ENCODE assay signal across 15 cellular contexts in the genomic region with DNA sequence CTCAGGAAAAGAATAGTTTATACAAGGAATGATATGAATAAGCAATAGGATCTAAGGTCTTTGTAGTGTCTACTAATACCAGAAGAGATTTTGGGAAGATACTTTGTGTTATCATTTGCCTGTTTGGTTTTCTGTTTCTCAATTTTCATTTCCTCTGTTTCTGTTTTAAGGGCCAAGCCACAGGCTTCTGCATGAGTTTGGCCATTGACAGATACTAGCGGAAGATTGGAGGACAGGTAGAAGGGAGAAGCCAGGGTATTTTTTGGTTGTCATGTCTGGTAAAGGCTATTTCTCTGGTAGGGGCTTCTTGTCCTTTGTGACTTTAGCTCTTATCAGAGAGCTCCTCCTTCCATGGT. TPM values are rescaled to one million over a fixed set of nuclear protein-coding genes. Genes with fewer than 3 reads are reported as not detected.
DNase-seq lines count a peak whose midpoint lies in the region; ATAC-seq and TF ChIP-seq lines count a peak whose summit lies in the region.
"Had no signal": no experiment of that assay in that cellular context is flagged by ENCODE, and none has a peak within 500 bp of the region (broad histone marks: within the 10 kb centered on the region; RNA-seq: fewer than 3 reads in every experiment).

No MANE protein-coding gene starts in this region.

- H3K36me3 Mint-ChIP-seq in IgD-negative memory B cell = peaks cover 1% of the 10 kb centered on the region

- H3K9me3 Mint-ChIP-seq in IgD-negative memory B cell = no peaks in the 10 kb centered on the region
- H3K9me3 Mint-ChIP-seq: activated CD8-positive, alpha-beta T cell treated with anti-CD3 and anti-CD28 coated beads for 36 hours had no signal

- intact Hi-C loops in lower leg skin (cut with DNase I; ENCODE audit: low total_unique reads) = loop anchor here (10.0 kb wide), 1 partner anchor 131 kb away; no protein-coding TSS in a partner anchor

- WGBS in lower leg skin, 2 donors = 92 to 96% methylated on average over 1 of the region's 1 CpG

- TF ChIP-seq POLR2A in lower leg skin (IDR thresholded peaks at IDR 0.05) = no peak

- DNase-seq in GM12865 (ENCODE audit: low read depth) (peak; percentile 25), lower leg skin (ENCODE audit: low spot score in 2 of 2) (no peak), NCI-H2029 treated with DMSO at 0.1 percent for 48 hours (lab: John Stamatoyannopoulos, UW) (no peak), epidermal melanocyte (ENCODE audit: insufficient read length, low spot score) (no peak)
- DNase-seq: DMS 273 treated with DMSO at 0.1 percent for 48 hours, left ventricle myocardium superior, NCI-H2171, upper lobe of left lung had no signal

- ATAC-seq in GM19397 (IDR thresholded peaks at IDR 0.05; ENCODE audit: unreplicated experiment) (peak; percentile 82), HG02798 (IDR thresholded peaks at IDR 0.05; ENCODE audit: poor library complexity, unreplicated experiment) (peak; percentile 74), SK-N-SH treated with all-trans-retinoic acid at 6 μM for 48 hours (no peak)
- ATAC-seq: activated CD8-positive, alpha-beta T cell treated with anti-CD3 and anti-CD28 coated beads for 36 hours had no signal

- peak overlapping the region in 1 of 4 donors; percentile 15 for H3K4me3 Mint-ChIP-seq in IgD-negative memory B cell
- H3K4me3 Mint-ChIP-seq: activated CD8-positive, alpha-beta T cell treated with anti-CD3 and anti-CD28 coated beads for 36 hours; nephron had no signal

- H3K4me3 ChIP-seq in GM12865 (ENCODE audit: low read depth, low read length) (no peak overlapping the region), lower leg skin (ENCODE audit: low read depth, poor library complexity, severe bottlenecking) (no peak overlapping the region)
- H3K4me3 ChIP-seq: SJCRH30, upper lobe of left lung had no signal

- peak overlapping the region in 2 of 3 donors; percentile 7 to 64 for H3K27ac Mint-ChIP-seq in IgD-negative memory B cell
- H3K27ac Mint-ChIP-seq: activated CD8-positive, alpha-beta T cell treated with anti-CD3 and anti-CD28 coated beads for 36 hours; nephron had no signal

- no peak for TF ChIP-seq CTCF in GM12865 (IDR thresholded peaks at IDR 0.05; ENCODE audit: insufficient read depth, low read depth, low read length, missing control alignments)
- TF ChIP-seq CTCF in lower leg skin (IDR thresholded peaks at IDR 0.05) = no peak

- no peaks in the 10 kb centered on the region for H3K27me3 Mint-ChIP-seq in IgD-negative memory B cell
- H3K27me3 Mint-ChIP-seq: activated CD8-positive, alpha-beta T cell treated with anti-CD3 and anti-CD28 coated beads for 36 hours had no signal

- H3K4me1 Mint-ChIP-seq in IgD-negative memory B cell = peaks cover 6 to 14% (median 6%) of the 10 kb centered on the region in 3 donors
- H3K4me1 Mint-ChIP-seq: nephron had no signal

TF ChIP-seq in SK-N-SH treated with all-trans-retinoic acid at 6 μM for 48 hours, 23 proteins besides CTCF, POLR2A, EP300 and RAD21:
- TF ChIP-seq RARB (CRISPR knock-in tag; IDR thresholded peaks at IDR 0.05) = no peak
- no peak for TF ChIP-seq CSDC2 (CRISPR knock-in tag; IDR thresholded peaks at IDR 0.05)
- TF ChIP-seq ZNF565 (CRISPR knock-in tag; conservative IDR thresholded peaks at IDR 0.05; ENCODE audit: low read depth) = no peak
- no peak for TF ChIP-seq ZC3H10 (CRISPR knock-in tag; IDR thresholded peaks at IDR 0.05)
- no peak for TF ChIP-seq SNAI2 (CRISPR knock-in tag; IDR thresholded peaks at IDR 0.05)
- TF ChIP-seq, protein P1, sequence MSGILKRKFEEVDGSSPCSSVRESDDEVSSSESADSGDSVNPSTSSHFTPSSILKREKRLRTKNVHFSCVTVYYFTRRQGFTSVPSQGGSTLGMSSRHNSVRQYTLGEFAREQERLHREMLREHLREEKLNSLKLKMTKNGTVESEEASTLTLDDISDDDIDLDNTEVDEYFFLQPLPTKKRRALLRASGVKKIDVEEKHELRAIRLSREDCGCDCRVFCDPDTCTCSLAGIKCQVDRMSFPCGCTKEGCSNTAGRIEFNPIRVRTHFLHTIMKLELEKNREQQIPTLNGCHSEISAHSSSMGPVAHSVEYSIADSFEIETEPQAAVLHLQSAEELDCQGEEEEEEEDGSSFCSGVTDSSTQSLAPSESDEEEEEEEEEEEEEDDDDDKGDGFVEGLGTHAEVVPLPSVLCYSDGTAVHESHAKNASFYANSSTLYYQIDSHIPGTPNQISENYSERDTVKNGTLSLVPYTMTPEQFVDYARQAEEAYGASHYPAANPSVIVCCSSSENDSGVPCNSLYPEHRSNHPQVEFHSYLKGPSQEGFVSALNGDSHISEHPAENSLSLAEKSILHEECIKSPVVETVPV (CRISPR knock-in tag; IDR thresholded peaks at IDR 0.05) = no peak
- TF ChIP-seq ZFP30 (CRISPR knock-in tag; IDR thresholded peaks at IDR 0.05) = no peak
- TF ChIP-seq, protein P2, sequence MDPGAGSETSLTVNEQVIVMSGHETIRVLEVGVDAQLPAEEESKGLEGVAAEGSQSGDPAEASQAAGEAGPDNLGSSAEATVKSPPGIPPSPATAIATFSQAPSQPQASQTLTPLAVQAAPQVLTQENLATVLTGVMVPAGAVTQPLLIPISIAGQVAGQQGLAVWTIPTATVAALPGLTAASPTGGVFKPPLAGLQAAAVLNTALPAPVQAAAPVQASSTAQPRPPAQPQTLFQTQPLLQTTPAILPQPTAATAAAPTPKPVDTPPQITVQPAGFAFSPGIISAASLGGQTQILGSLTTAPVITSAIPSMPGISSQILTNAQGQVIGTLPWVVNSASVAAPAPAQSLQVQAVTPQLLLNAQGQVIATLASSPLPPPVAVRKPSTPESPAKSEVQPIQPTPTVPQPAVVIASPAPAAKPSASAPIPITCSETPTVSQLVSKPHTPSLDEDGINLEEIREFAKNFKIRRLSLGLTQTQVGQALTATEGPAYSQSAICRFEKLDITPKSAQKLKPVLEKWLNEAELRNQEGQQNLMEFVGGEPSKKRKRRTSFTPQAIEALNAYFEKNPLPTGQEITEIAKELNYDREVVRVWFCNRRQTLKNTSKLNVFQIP (CRISPR knock-in tag; IDR thresholded peaks at IDR 0.05; ENCODE audit: borderline replicate concordance, low read depth) = no peak
- TF ChIP-seq ZNF70 (CRISPR knock-in tag; IDR thresholded peaks at IDR 0.05) = no peak
- no peak for TF ChIP-seq ISL1 (CRISPR knock-in tag; IDR thresholded peaks at IDR 0.05)
- no peak for TF ChIP-seq PPARA (CRISPR knock-in tag; IDR thresholded peaks at IDR 0.05; ENCODE audit: borderline replicate concordance)
- TF ChIP-seq ARNTL (CRISPR knock-in tag; IDR thresholded peaks at IDR 0.05; ENCODE audit: borderline replicate concordance, low read depth) = no peak
- TF ChIP-seq BACH2 (CRISPR knock-in tag; IDR thresholded peaks at IDR 0.05; ENCODE audit: borderline replicate concordance) = no peak
- no peak for TF ChIP-seq GLIS3 (CRISPR knock-in tag; IDR thresholded peaks at IDR 0.05)
- TF ChIP-seq ZNF8 (CRISPR knock-in tag; IDR thresholded peaks at IDR 0.05) = no peak
- TF ChIP-seq, protein P3, sequence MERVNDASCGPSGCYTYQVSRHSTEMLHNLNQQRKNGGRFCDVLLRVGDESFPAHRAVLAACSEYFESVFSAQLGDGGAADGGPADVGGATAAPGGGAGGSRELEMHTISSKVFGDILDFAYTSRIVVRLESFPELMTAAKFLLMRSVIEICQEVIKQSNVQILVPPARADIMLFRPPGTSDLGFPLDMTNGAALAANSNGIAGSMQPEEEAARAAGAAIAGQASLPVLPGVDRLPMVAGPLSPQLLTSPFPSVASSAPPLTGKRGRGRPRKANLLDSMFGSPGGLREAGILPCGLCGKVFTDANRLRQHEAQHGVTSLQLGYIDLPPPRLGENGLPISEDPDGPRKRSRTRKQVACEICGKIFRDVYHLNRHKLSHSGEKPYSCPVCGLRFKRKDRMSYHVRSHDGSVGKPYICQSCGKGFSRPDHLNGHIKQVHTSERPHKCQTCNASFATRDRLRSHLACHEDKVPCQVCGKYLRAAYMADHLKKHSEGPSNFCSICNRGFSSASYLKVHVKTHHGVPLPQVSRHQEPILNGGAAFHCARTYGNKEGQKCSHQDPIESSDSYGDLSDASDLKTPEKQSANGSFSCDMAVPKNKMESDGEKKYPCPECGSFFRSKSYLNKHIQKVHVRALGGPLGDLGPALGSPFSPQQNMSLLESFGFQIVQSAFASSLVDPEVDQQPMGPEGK (CRISPR knock-in tag; IDR thresholded peaks at IDR 0.05; ENCODE audit: borderline replicate concordance) = no peak
- TF ChIP-seq TOX (CRISPR knock-in tag; IDR thresholded peaks at IDR 0.05; ENCODE audit: borderline replicate concordance) = no peak
- TF ChIP-seq, protein P4, sequence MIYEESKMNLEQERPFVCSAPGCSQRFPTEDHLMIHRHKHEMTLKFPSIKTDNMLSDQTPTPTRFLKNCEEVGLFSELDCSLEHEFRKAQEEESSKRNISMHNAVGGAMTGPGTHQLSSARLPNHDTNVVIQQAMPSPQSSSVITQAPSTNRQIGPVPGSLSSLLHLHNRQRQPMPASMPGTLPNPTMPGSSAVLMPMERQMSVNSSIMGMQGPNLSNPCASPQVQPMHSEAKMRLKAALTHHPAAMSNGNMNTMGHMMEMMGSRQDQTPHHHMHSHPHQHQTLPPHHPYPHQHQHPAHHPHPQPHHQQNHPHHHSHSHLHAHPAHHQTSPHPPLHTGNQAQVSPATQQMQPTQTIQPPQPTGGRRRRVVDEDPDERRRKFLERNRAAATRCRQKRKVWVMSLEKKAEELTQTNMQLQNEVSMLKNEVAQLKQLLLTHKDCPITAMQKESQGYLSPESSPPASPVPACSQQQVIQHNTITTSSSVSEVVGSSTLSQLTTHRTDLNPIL (CRISPR knock-in tag; IDR thresholded peaks at IDR 0.05; ENCODE audit: low read depth) = no peak
- TF ChIP-seq ESRRG (CRISPR knock-in tag; IDR thresholded peaks at IDR 0.05) = no peak

RNA-seq across cellular contexts. Expression of a gene that starts 51.4 kb away (rescaled TPM):
- polyA plus RNA-seq in IgD-negative memory B cell = 7.2 TPM
- 10 to 100 TPM in 3 of 4 donors, 1 to 10 TPM in 1; 9.0 to 11.8 (median 10.7) TPM for total RNA-seq in lower leg skin

RNA-seq across cellular contexts. Expression of a gene that starts 51.9 kb away (rescaled TPM):
- polyA plus RNA-seq in IgD-negative memory B cell = 378 TPM
- 10 to 100 TPM; 52.2 to 92.4 (median 88.0) TPM for total RNA-seq in lower leg skin
